In the genomic region with DNA sequence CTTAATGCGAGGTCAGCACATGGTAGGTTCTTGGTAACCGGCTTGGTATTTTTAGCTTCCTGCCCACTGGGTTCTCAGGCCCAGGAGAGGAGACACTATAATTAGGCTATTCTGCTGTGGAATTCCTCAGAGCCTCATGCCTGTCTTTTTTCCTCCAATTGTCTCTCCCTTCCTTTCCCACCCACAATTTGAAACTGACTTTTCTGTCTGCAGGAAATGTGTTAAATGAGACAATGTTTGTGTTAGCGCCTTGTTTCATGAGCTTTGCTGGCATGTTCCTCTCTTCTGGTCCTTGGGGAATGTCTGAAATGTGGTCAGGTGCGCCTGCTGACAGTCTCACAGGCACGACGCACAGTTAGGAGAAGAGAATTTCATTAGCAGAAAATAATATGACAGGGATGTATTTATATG, we compare ENCODE assay signal across 21 cellular contexts.
DNase-seq lines count a peak whose midpoint lies in the region; ATAC-seq and TF ChIP-seq lines count a peak whose summit lies in the region.
"Had no signal": no experiment of that assay in that cellular context is flagged by ENCODE, and none has a peak within 500 bp of the region (broad histone marks: within the 10 kb centered on the region; RNA-seq: fewer than 3 reads in every experiment).

No MANE protein-coding gene starts in this region.

- no peak for TF ChIP-seq POLR2A in right lobe of liver (IDR thresholded peaks at IDR 0.05)

- CTCF ChIA-PET in activated CD4-positive, alpha-beta T cell treated with anti-CD3 and anti-CD28 coated beads, Interleukin-2, amount 10 ng/mL, durations not matched to agents 7 days and 5 days (lab: Charles Lee), result no interaction called here

- ATAC-seq in right lobe of liver, result peak in 3 of 4 donors; percentile 33 to 60 (median 39)
- ATAC-seq: GM23338, Panc1 had no signal

- POLR2A ChIA-PET in activated CD4-positive, alpha-beta T cell treated with anti-CD3 and anti-CD28 coated beads, Interleukin-2, amount 10 ng/mL, durations not matched to agents 7 days and 5 days (lab: Charles Lee), result no interaction called here

- H3K4me3 ChIP-seq in right lobe of liver (no peak overlapping the region), tibial artery (no peak overlapping the region)
- H3K4me3 ChIP-seq: GM23338, testis had no signal

- H3K27ac ChIP-seq in right lobe of liver, result peak overlapping the region in 1 of 3 donors; percentile 5
- H3K27ac ChIP-seq in tibial artery, result peak overlapping the region; percentile 51 to 59
- H3K27ac ChIP-seq: 22Rv1, C4-2B, parathyroid adenoma, testis had no signal

- H3K4me1 ChIP-seq in right lobe of liver (peaks cover 0 to 10% (median 0%) of the 10 kb centered on the region in 4 donors), tibial artery (peaks cover 0 to 56% (median 39%) of the 10 kb centered on the region in 4 donors)
- H3K4me1 ChIP-seq: parathyroid adenoma had no signal

- intact Hi-C loops in activated CD4-positive, alpha-beta T cell treated with anti-CD3 and anti-CD28 coated beads, Interleukin-2, amount 10 ng/mL, durations not matched to agents 24 days and 14 days (cut with micrococcal nuclease), result loop anchor here (10.0 kb wide), 1 partner anchor 1119 kb away; a partner anchor contains a TSS
- intact Hi-C loops in right lobe of liver (cut with DNase I), result no loop called here
- intact Hi-C loops in tibial artery (cut with DNase I; ENCODE audit: low total_unique reads), result no loop called here

- H3K36me3 ChIP-seq in right lobe of liver (no peaks in the 10 kb centered on the region), tibial artery (no peaks in the 10 kb centered on the region)

- H3K4me3 Mint-ChIP-seq in activated CD4-positive, alpha-beta T cell treated with anti-CD3 and anti-CD28 coated beads, Interleukin-2, amount 10 ng/mL, durations not matched to agents 24 days and 14 days, result no peak overlapping the region
- H3K4me3 Mint-ChIP-seq in activated CD4-positive, alpha-beta T cell treated with anti-CD3 and anti-CD28 coated beads, Interleukin-2, amount 10 ng/mL, durations not matched to agents 7 days and 5 days, result no peak overlapping the region
- no peak overlapping the region for H3K4me3 Mint-ChIP-seq in endothelial cell (ENCODE audit: unreplicated experiment)
- H3K4me3 Mint-ChIP-seq: GM23338 had no signal

- TF ChIP-seq CTCF in endothelial cell (IDR thresholded peaks at IDR 0.05; ENCODE audit: unreplicated experiment) (no peak), right lobe of liver (IDR thresholded peaks at IDR 0.05) (no peak), tibial artery (IDR thresholded peaks at IDR 0.05) (no peak)

- WGBS in right lobe of liver (ENCODE audit: insufficient coverage, low coverage, low lambda C conversion rate, missing lambda C conversion rate), result 49% methylated on average over 4 of the region's 6 CpGs

- peaks cover 47% of the 10 kb centered on the region for H3K4me1 Mint-ChIP-seq in activated CD4-positive, alpha-beta T cell treated with anti-CD3 and anti-CD28 coated beads, Interleukin-2, amount 10 ng/mL, durations not matched to agents 24 days and 14 days
- peaks cover 22% of the 10 kb centered on the region for H3K4me1 Mint-ChIP-seq in activated CD4-positive, alpha-beta T cell treated with anti-CD3 and anti-CD28 coated beads, Interleukin-2, amount 10 ng/mL, durations not matched to agents 7 days and 5 days
- peaks cover 77% of the 10 kb centered on the region for H3K4me1 Mint-ChIP-seq in endothelial cell (ENCODE audit: unreplicated experiment)

- peaks cover 3% of the 10 kb centered on the region for H3K9me3 Mint-ChIP-seq in activated CD4-positive, alpha-beta T cell treated with anti-CD3 and anti-CD28 coated beads, Interleukin-2, amount 10 ng/mL, durations not matched to agents 24 days and 14 days
- no peaks in the 10 kb centered on the region for H3K9me3 Mint-ChIP-seq in activated CD4-positive, alpha-beta T cell treated with anti-CD3 and anti-CD28 coated beads, Interleukin-2, amount 10 ng/mL, durations not matched to agents 7 days and 5 days
- H3K9me3 Mint-ChIP-seq in endothelial cell (ENCODE audit: unreplicated experiment), result no peaks in the 10 kb centered on the region
- H3K9me3 Mint-ChIP-seq: GM23338 had no signal

- no peak overlapping the region for H3K27ac Mint-ChIP-seq in activated CD4-positive, alpha-beta T cell treated with anti-CD3 and anti-CD28 coated beads, Interleukin-2, amount 10 ng/mL, durations not matched to agents 24 days and 14 days
- no peak overlapping the region for H3K27ac Mint-ChIP-seq in activated CD4-positive, alpha-beta T cell treated with anti-CD3 and anti-CD28 coated beads, Interleukin-2, amount 10 ng/mL, durations not matched to agents 7 days and 5 days
- H3K27ac Mint-ChIP-seq in endothelial cell (ENCODE audit: unreplicated experiment), result peak overlapping the region; percentile 99
- H3K27ac Mint-ChIP-seq: GM23338 had no signal

- H3K36me3 Mint-ChIP-seq in activated CD4-positive, alpha-beta T cell treated with anti-CD3 and anti-CD28 coated beads, Interleukin-2, amount 10 ng/mL, durations not matched to agents 24 days and 14 days (ENCODE audit: low read depth), result peaks cover 3% of the 10 kb centered on the region
- H3K36me3 Mint-ChIP-seq in activated CD4-positive, alpha-beta T cell treated with anti-CD3 and anti-CD28 coated beads, Interleukin-2, amount 10 ng/mL, durations not matched to agents 7 days and 5 days (ENCODE audit: low read depth), result no peaks in the 10 kb centered on the region
- peaks cover 4% of the 10 kb centered on the region for H3K36me3 Mint-ChIP-seq in endothelial cell (ENCODE audit: low read depth, unreplicated experiment)

- peak; percentile 38 for DNase-seq in activated CD4-positive, alpha-beta T cell treated with anti-CD3 and anti-CD28 coated beads, Interleukin-2, amount 10 ng/mL, durations not matched to agents 24 days and 14 days
- no peak for DNase-seq in activated CD4-positive, alpha-beta T cell treated with anti-CD3 and anti-CD28 coated beads, Interleukin-2, amount 10 ng/mL, durations not matched to agents 7 days and 5 days
- DNase-seq in endothelial cell (ENCODE audit: low spot score), result peak; percentile 39
- DNase-seq in right lobe of liver, result no peak
- DNase-seq in tibial artery, result no peak
- DNase-seq in ureter (ENCODE audit: low spot score), result no peak
- no peak for DNase-seq in NCI-H1694 (lab: John Stamatoyannopoulos, UW)
- no peak for DNase-seq in NCI-H187 treated with DMSO at 0.1 percent for 48 hours (lab: John Stamatoyannopoulos, UW)
- DNase-seq: activated CD4-positive, alpha-beta T cell treated with anti-CD3 and anti-CD28 coated beads, Interleukin-2, amount 50 U/mL, for 1 hour; activated naive CD4-positive, alpha-beta T cell; cortex of kidney; hippocampal formation; KG1; NCI-H1105; NCI-H774; testis had no signal

- peaks cover 7% of the 10 kb centered on the region for H3K27me3 Mint-ChIP-seq in activated CD4-positive, alpha-beta T cell treated with anti-CD3 and anti-CD28 coated beads, Interleukin-2, amount 10 ng/mL, durations not matched to agents 24 days and 14 days
- H3K27me3 Mint-ChIP-seq in activated CD4-positive, alpha-beta T cell treated with anti-CD3 and anti-CD28 coated beads, Interleukin-2, amount 10 ng/mL, durations not matched to agents 7 days and 5 days, result peaks cover 16% of the 10 kb centered on the region
- peaks cover 13% of the 10 kb centered on the region for H3K27me3 Mint-ChIP-seq in endothelial cell (ENCODE audit: unreplicated experiment)

- H3K27me3 ChIP-seq in right lobe of liver, result no peaks in the 10 kb centered on the region
- H3K27me3 ChIP-seq in tibial artery, result no peaks in the 10 kb centered on the region
- H3K27me3 ChIP-seq: testis had no signal

- H3K9me3 ChIP-seq in right lobe of liver (no peaks in the 10 kb centered on the region), tibial artery (no peaks in the 10 kb centered on the region)
- H3K9me3 ChIP-seq: testis had no signal

Comparison
In these comparisons a context has a peak if more than half of its experiments do, and no peak if none do; other contexts are left out.
1. DNase-seq: peak in activated CD4-positive, alpha-beta T cell treated with anti-CD3 and anti-CD28 coated beads, Interleukin-2, amount 10 ng/mL, durations not matched to agents 24 days and 14 days (single experiment) and endothelial cell (single experiment); none in activated CD4-positive, alpha-beta T cell treated with anti-CD3 and anti-CD28 coated beads, Interleukin-2, amount 10 ng/mL, durations not matched to agents 7 days and 5 days (single experiment), right lobe of liver (0 of 3), tibial artery (0 of 2), ureter (single experiment), NCI-H1694 (single experiment) and NCI-H187 treated with DMSO at 0.1 percent for 48 hours (single experiment).